Comparison of ENCODE assay signal across 8 cellular contexts in genomic region chr10:51389415-51390342, GRCh38.
DNase-seq lines count a peak whose midpoint lies in the region; ATAC-seq and TF ChIP-seq lines count a peak whose summit lies in the region.

No MANE protein-coding gene starts in this region.

- H3K27ac Mint-ChIP-seq in stimulated activated effector memory CD8-positive, alpha-beta T cell treated with anti-CD3 and anti-CD28 coated beads, Interleukin-12 subunit alpha, Interleukin-12 subunit beta, amount 100 ng/mL, for 72 hours: no peak overlapping the region

- ATAC-seq in HG03565 (IDR thresholded peaks at IDR 0.05; ENCODE audit: unreplicated experiment): peak; percentile 89
- peak; percentile 62 for ATAC-seq in stimulated activated effector memory CD8-positive, alpha-beta T cell treated with anti-CD3 and anti-CD28 coated beads, Interleukin-12 subunit alpha, Interleukin-12 subunit beta, amount 100 ng/mL, for 72 hours

- no peaks in the 10 kb centered on the region for H3K4me1 Mint-ChIP-seq in stimulated activated effector memory CD8-positive, alpha-beta T cell treated with anti-CD3 and anti-CD28 coated beads, Interleukin-12 subunit alpha, Interleukin-12 subunit beta, amount 100 ng/mL, for 72 hours

- in situ Hi-C loops in T47D (cut with HindIII; ENCODE audit: low pct_unique_long_range_greater_than_20kb, low sequenced_read_pairs): no loop called here

- DNase-seq in GM04503 (ENCODE audit: low read depth) (peak; percentile 100), GM20000 (ENCODE audit: low spot score) (peak; percentile 75), SKM-1 (lab: John Stamatoyannopoulos, UW; ENCODE audit: unreplicated experiment) (peak; percentile 43), T47D (ENCODE audit: low read depth in 1 of 2, low spot score in 1 of 2) (peak; percentile 50 to 69), left kidney (ENCODE audit: low read depth, low spot score) (peak; percentile 39), NCI-H1417 treated with DMSO at 0.1 percent for 48 hours (lab: John Stamatoyannopoulos, UW) (no peak)
- DNase-seq in stimulated activated effector memory CD8-positive, alpha-beta T cell treated with anti-CD3 and anti-CD28 coated beads, Interleukin-12 subunit alpha, Interleukin-12 subunit beta, amount 100 ng/mL, for 72 hours (ENCODE audit: low spot score in 2 of 2): peak; percentile 14 to 58

- peak; percentile 87 for TF ChIP-seq CTCF in GM20000 (IDR thresholded peaks at IDR 0.05; ENCODE audit: extremely low read depth, missing control alignments)

- no peak overlapping the region for H3K4me3 Mint-ChIP-seq in stimulated activated effector memory CD8-positive, alpha-beta T cell treated with anti-CD3 and anti-CD28 coated beads, Interleukin-12 subunit alpha, Interleukin-12 subunit beta, amount 100 ng/mL, for 72 hours

- no peaks in the 10 kb centered on the region for H3K9me3 Mint-ChIP-seq in stimulated activated effector memory CD8-positive, alpha-beta T cell treated with anti-CD3 and anti-CD28 coated beads, Interleukin-12 subunit alpha, Interleukin-12 subunit beta, amount 100 ng/mL, for 72 hours

- no peaks in the 10 kb centered on the region for H3K36me3 Mint-ChIP-seq in stimulated activated effector memory CD8-positive, alpha-beta T cell treated with anti-CD3 and anti-CD28 coated beads, Interleukin-12 subunit alpha, Interleukin-12 subunit beta, amount 100 ng/mL, for 72 hours
